8 cellular contexts compared by ENCODE assay signal in the genomic region with DNA sequence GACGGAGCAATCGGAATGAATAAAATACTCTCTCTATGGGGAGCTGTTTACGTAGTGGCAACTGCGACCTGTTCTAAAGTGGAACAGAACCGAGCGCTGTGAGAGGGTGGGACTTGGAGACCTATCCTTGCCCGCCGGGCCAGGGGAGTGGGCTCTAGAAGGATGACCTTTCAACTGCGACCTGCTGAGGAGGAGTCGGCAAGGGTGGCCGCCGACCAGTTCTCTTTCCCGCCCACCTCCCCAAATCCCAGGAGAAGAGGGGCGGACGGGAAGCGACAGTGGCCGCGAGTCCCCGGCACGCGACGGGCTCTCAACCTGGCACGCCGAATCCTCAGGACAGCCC.
A peak's percentile ranks its signal among the peaks of the same experiment; 100 is the strongest.
DNase-seq lines count a peak whose midpoint lies in the region; ATAC-seq and TF ChIP-seq lines count a peak whose summit lies in the region.

No MANE protein-coding gene starts in this region.

- H3K9me3 Mint-ChIP-seq in T-helper 1 cell treated with Interleukin-12 subunit alpha and Interleukin-12 subunit beta and Interleukin-4 antibody, amounts not matched to agents 30 μg/mL and 1 μg/mL, for 36 hours: no peaks in the 10 kb centered on the region

- in situ Hi-C loops in T47D (cut with HindIII; ENCODE audit: low pct_unique_long_range_greater_than_20kb, low sequenced_read_pairs): no loop called here

- H3K27me3 Mint-ChIP-seq in T-helper 1 cell treated with Interleukin-12 subunit alpha and Interleukin-12 subunit beta and Interleukin-4 antibody, amounts not matched to agents 30 μg/mL and 1 μg/mL, for 36 hours (ENCODE audit: low read depth): no peaks in the 10 kb centered on the region

- peak overlapping the region; percentile 94 for H3K27ac Mint-ChIP-seq in T-helper 1 cell treated with Interleukin-12 subunit alpha and Interleukin-12 subunit beta and Interleukin-4 antibody, amounts not matched to agents 30 μg/mL and 1 μg/mL, for 36 hours

- peak overlapping the region; percentile 90 for H3K4me3 Mint-ChIP-seq in T-helper 1 cell treated with Interleukin-12 subunit alpha and Interleukin-12 subunit beta and Interleukin-4 antibody, amounts not matched to agents 30 μg/mL and 1 μg/mL, for 36 hours

- no peak for TF ChIP-seq CTCF in AG10803 (conservative IDR thresholded peaks at IDR 0.05; ENCODE audit: low read length)

- peak; percentile 38 for DNase-seq in AG10803 (ENCODE audit: low read depth)
- peak; percentile 15 for DNase-seq in HPDE6-E6E7 (ENCODE audit: extremely low spot score)
- peak; percentile 18 to 48 for DNase-seq in T47D (ENCODE audit: low read depth in 1 of 2, low spot score in 1 of 2)
- DNase-seq in iris pigment epithelial cell (ENCODE audit: low read depth): peak; percentile 42
- DNase-seq in stimulated activated CD4-positive, alpha-beta T cell treated with anti-CD3 and anti-CD28 coated beads, Interleukin-4, amount 100 ng/mL, for 1 hour: peak; percentile 42
- DNase-seq in NCI-H1930 (lab: John Stamatoyannopoulos, UW): no peak

- peak overlapping the region; percentile 88 for H3K4me3 ChIP-seq in AG10803 (ENCODE audit: low read length)

- ATAC-seq in GM19023 (IDR thresholded peaks at IDR 0.05; ENCODE audit: unreplicated experiment): peak; percentile 34

- peaks cover 15% of the 10 kb centered on the region for H3K4me1 Mint-ChIP-seq in T-helper 1 cell treated with Interleukin-12 subunit alpha and Interleukin-12 subunit beta and Interleukin-4 antibody, amounts not matched to agents 30 μg/mL and 1 μg/mL, for 36 hours (ENCODE audit: low read depth)

- H3K36me3 Mint-ChIP-seq in T-helper 1 cell treated with Interleukin-12 subunit alpha and Interleukin-12 subunit beta and Interleukin-4 antibody, amounts not matched to agents 30 μg/mL and 1 μg/mL, for 36 hours (ENCODE audit: low read depth): peaks cover 2% of the 10 kb centered on the region

Comparison
In these comparisons a context has a peak if more than half of its experiments do, and no peak if none do; other contexts are left out.
1. DNase-seq: peak in AG10803 (single experiment), HPDE6-E6E7 (single experiment), T47D (2 of 2), iris pigment epithelial cell (single experiment) and stimulated activated CD4-positive, alpha-beta T cell treated with anti-CD3 and anti-CD28 coated beads, Interleukin-4, amount 100 ng/mL, for 1 hour (single experiment); none in NCI-H1930 (0 of 2).